Comparison of ENCODE assay signal across 23 cellular contexts in the genomic region with DNA sequence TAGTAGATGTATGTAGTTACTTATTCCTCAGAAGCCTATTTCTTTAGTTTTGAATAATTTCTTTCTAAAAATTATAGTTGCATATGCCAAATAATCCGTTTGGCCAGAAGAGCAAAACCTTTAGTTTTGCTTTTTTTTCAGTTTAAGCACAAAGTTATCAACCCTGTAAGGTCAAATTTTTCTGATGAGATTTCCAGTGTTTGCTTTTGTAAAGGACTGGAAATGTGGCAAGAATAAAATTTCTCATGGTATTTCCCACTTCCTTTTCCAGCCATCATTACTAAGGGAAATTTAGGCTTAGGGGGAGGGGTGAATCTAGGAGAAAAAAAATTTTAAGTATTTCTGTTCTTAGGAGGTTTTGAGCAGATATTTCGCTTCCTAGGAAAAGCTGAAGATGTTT. TPM values are rescaled to one million over a fixed set of nuclear protein-coding genes. Genes with fewer than 3 reads are reported as not detected.
DNase-seq lines count a peak whose midpoint lies in the region; ATAC-seq, FAIRE-seq and TF ChIP-seq lines count a peak whose summit lies in the region.
"Had no signal": no experiment of that assay in that cellular context is flagged by ENCODE, and none has a peak within 500 bp of the region (broad histone marks: within the 10 kb centered on the region; RNA-seq: fewer than 3 reads in every experiment).

No MANE protein-coding gene starts in this region.

- H3K4me3 Mint-ChIP-seq in HFFc6, result peak overlapping the region; percentile 72
- H3K4me3 Mint-ChIP-seq: B cell; T-helper 2 cell treated with Interferon-gamma antibody and Interleukin-4, amounts not matched to agents 5 μg/mL and 100 μg/mL, for 36 hours had no signal

- POLR2A ChIA-PET in HEK293T (lab: Yijun Ruan, JAX), result no interaction called here

- no peak for ATAC-seq in GM19023 (IDR thresholded peaks at IDR 0.05; ENCODE audit: unreplicated experiment)
- ATAC-seq: right lobe of liver had no signal

- H3K9me3 Mint-ChIP-seq in HFFc6, result peaks cover 9% of the 10 kb centered on the region
- H3K9me3 Mint-ChIP-seq: T-helper 2 cell treated with Interferon-gamma antibody and Interleukin-4, amounts not matched to agents 5 μg/mL and 100 μg/mL, for 36 hours had no signal

- H3K4me3 ChIP-seq in choroid plexus epithelial cell (ENCODE audit: low read depth, low read length) (no peak overlapping the region), muscle layer of colon (ENCODE audit: low read depth in 1 of 2, low read length in 2 of 2) (peak overlapping the region in 1 of 2 donors; percentile 41), testis (no peak overlapping the region), Peyer's patch (no peak overlapping the region)
- H3K4me3 ChIP-seq: adrenal gland, right lobe of liver, tibial nerve had no signal

- H3K27me3 Mint-ChIP-seq in HFFc6 (ENCODE audit: insufficient read depth), result peaks cover 9% of the 10 kb centered on the region

- intact Hi-C loops in testis (cut with DNase I; ENCODE audit: low total_unique reads), result no loop called here

- H3K27ac ChIP-seq in muscle layer of colon (ENCODE audit: low read depth, low read length), result peak overlapping the region; percentile 54
- peak overlapping the region; percentile 18 to 57 for H3K27ac ChIP-seq in testis
- peak overlapping the region in 1 of 4 donors; percentile 84 for H3K27ac ChIP-seq in Peyer's patch
- H3K27ac ChIP-seq: right lobe of liver had no signal

- H3K4me1 Mint-ChIP-seq in HFFc6 (ENCODE audit: low read depth), result peaks cover 57% of the 10 kb centered on the region
- H3K4me1 Mint-ChIP-seq: B cell had no signal

- H3K36me3 ChIP-seq in muscle layer of colon (ENCODE audit: insufficient read depth, low read length), result peaks cover 13% of the 10 kb centered on the region
- H3K36me3 ChIP-seq in testis (ENCODE audit: low read depth, missing control alignments), result no peaks in the 10 kb centered on the region
- no peaks in the 10 kb centered on the region for H3K36me3 ChIP-seq in Peyer's patch
- H3K36me3 ChIP-seq: adrenal gland, right lobe of liver, tibial nerve had no signal

- H3K27me3 ChIP-seq in muscle layer of colon (ENCODE audit: control insufficient read depth in 1 of 2, insufficient read depth in 2 of 2, low read length in 2 of 2), result no peaks in the 10 kb centered on the region
- no peaks in the 10 kb centered on the region for H3K27me3 ChIP-seq in testis
- no peaks in the 10 kb centered on the region for H3K27me3 ChIP-seq in Peyer's patch
- H3K27me3 ChIP-seq: adrenal gland, right lobe of liver, tibial nerve had no signal

- DNase-seq in HFFc6 (no peak), choroid plexus epithelial cell (ENCODE audit: low read depth) (peak; percentile 45), testis (no peak), frontal cortex (ENCODE audit: low spot score in 2 of 2) (no peak), Peyer's patch (no peak), HEK293T (ENCODE audit: extremely low spot score) (no peak)
- DNase-seq: activated CD4-positive, CD25-positive, alpha-beta regulatory T cell; adrenal gland; GOT3; head of caudate nucleus; NCI-H2029; NCI-H524 treated with DMSO at 0.1 percent for 48 hours; right lobe of liver; SIG-M5; stimulated activated CD4-positive, alpha-beta T cell treated with anti-CD3 and anti-CD28 coated beads, Interleukin-4, amount 100 ng/mL, for 24 hours; stimulated activated CD8-positive, alpha-beta memory T cell treated with anti-CD3 and anti-CD28 coated beads, Interleukin-4, amount 100 ng/mL, for 48 hours had no signal

- TF ChIP-seq CTCF in HFFc6 (IDR thresholded peaks at IDR 0.05) (no peak), choroid plexus epithelial cell (conservative IDR thresholded peaks at IDR 0.05; ENCODE audit: low read depth, low read length) (no peak), testis (IDR thresholded peaks at IDR 0.05) (no peak), Peyer's patch (IDR thresholded peaks at IDR 0.05) (no peak)

- H3K4me1 ChIP-seq in muscle layer of colon (ENCODE audit: insufficient read depth, low read length), result peaks cover 72% of the 10 kb centered on the region
- peaks cover 17% of the 10 kb centered on the region for H3K4me1 ChIP-seq in testis
- H3K4me1 ChIP-seq in Peyer's patch, result no peaks in the 10 kb centered on the region
- H3K4me1 ChIP-seq: right lobe of liver had no signal

- peaks cover 51% of the 10 kb centered on the region for H3K36me3 Mint-ChIP-seq in HFFc6 (ENCODE audit: low read depth)

- CTCF ChIA-PET in HEK293T (lab: Yijun Ruan, JAX), result no interaction called here

- no peak for FAIRE-seq in frontal cortex (lab: Jason Lieb, UNC)
- FAIRE-seq: islet of Langerhans had no signal

- peak overlapping the region; percentile 47 for H3K9ac ChIP-seq in muscle layer of colon (ENCODE audit: low read length)

- TF ChIP-seq POLR2A in testis (IDR thresholded peaks at IDR 0.05) (no peak), Peyer's patch (IDR thresholded peaks at IDR 0.05) (no peak)

- H3K27ac Mint-ChIP-seq in HFFc6, result peak overlapping the region; percentile 71
- H3K27ac Mint-ChIP-seq: activated T-helper 2 cell treated with anti-CD3 and anti-CD28 coated beads, Interferon-gamma antibody, Interleukin-2, Interleukin-4, amounts not matched to agents 10 μg/mL and 5 μg/mL and 100 μg/mL, durations not matched to agents 14 hours and 24 hours and 36 hours; B cell; T-helper 2 cell treated with Interferon-gamma antibody and Interleukin-4, amounts not matched to agents 5 μg/mL and 100 μg/mL, for 36 hours had no signal

- WGBS in testis, 2 donors, result 43 to 60% methylated on average over 2 of the region's 2 CpGs

- H3K9me3 ChIP-seq in muscle layer of colon (ENCODE audit: low read length), result no peaks in the 10 kb centered on the region
- H3K9me3 ChIP-seq in testis, result no peaks in the 10 kb centered on the region
- no peaks in the 10 kb centered on the region for H3K9me3 ChIP-seq in Peyer's patch
- H3K9me3 ChIP-seq: adrenal gland, right lobe of liver, tibial nerve had no signal

TF ChIP-seq in HEK293T, 16 proteins besides CTCF, POLR2A, EP300 and RAD21:
- TF ChIP-seq FOXK2 (IDR thresholded peaks at IDR 0.05) (no peak), CTBP1 (IDR thresholded peaks at IDR 0.05; ENCODE audit: borderline replicate concordance) (no peak), ELF4 (IDR thresholded peaks at IDR 0.05) (no peak), NFRKB (IDR thresholded peaks at IDR 0.05) (no peak), ARNT (IDR thresholded peaks at IDR 0.05) (no peak), ZNF384 (IDR thresholded peaks at IDR 0.05) (no peak), FOXM1 (IDR thresholded peaks at IDR 0.05; ENCODE audit: borderline replicate concordance) (no peak), BHLHE40 (IDR thresholded peaks at IDR 0.05; ENCODE audit: borderline replicate concordance) (no peak), SUZ12 (IDR thresholded peaks at IDR 0.05) (no peak), HDGF (IDR thresholded peaks at IDR 0.05; ENCODE audit: borderline replicate concordance) (no peak), SP1 (IDR thresholded peaks at IDR 0.05) (no peak), L3MBTL2 (conservative IDR thresholded peaks at IDR 0.05) (no peak), LEF1 (IDR thresholded peaks at IDR 0.05; ENCODE audit: borderline replicate concordance) (no peak), TARDBP (IDR thresholded peaks at IDR 0.05) (no peak), FOXA1 (IDR thresholded peaks at IDR 0.05) (no peak)
- TF ChIP-seq, protein P1, sequence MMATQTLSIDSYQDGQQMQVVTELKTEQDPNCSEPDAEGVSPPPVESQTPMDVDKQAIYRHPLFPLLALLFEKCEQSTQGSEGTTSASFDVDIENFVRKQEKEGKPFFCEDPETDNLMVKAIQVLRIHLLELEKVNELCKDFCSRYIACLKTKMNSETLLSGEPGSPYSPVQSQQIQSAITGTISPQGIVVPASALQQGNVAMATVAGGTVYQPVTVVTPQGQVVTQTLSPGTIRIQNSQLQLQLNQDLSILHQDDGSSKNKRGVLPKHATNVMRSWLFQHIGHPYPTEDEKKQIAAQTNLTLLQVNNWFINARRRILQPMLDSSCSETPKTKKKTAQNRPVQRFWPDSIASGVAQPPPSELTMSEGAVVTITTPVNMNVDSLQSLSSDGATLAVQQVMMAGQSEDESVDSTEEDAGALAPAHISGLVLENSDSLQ (IDR thresholded peaks at IDR 0.05), result no peak

RNA-seq across cellular contexts. Expression of a gene that starts 7.6 kb away (rescaled TPM):
- total RNA-seq in HFFc6 (2021; fragmentation: NEBNext Ultra II Directional; extraction: Animal tissue kit (Norgen Biotek cat#: 25700)), result 1,000 to 10,000 TPM; 1,066 to 1,726 (median 1,102) TPM
- total RNA-seq in testis (100 to 1,000 TPM; 135 to 153 TPM), frontal cortex (27.3 TPM), Peyer's patch (100 to 1,000 TPM in 1 of 4 donors, 10 to 100 TPM in 3; 39.2 to 536 (median 83.1) TPM)
- polyA plus RNA-seq in testis (ENCODE audit: insufficient read depth, low read depth, low replicate concordance), result 103 TPM
